In the genomic region with DNA sequence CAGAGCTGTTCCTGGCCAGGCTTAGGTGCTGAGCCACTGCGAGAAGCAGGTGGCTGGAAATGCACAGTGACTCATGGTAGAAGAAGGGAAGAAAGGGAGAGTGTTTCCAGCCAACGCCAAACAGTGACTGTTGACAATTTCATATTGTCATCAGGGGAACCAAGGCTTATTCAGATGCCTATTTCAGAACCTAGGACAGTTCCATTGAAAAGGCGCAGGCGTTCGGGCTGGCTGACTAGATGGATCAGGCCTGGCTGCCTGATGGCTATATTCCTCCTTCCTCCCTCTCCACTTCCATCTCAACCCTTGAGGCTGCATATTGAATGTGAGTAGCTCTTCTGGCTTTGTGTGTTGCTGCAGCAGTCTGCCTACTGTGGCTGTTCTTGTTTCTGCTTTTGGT, we compare ENCODE assay signal across 12 cellular contexts.
DNase-seq lines count a peak whose midpoint lies in the region; ATAC-seq lines count a peak whose summit lies in the region.
"Had no signal": no experiment of that assay in that cellular context is flagged by ENCODE, and none has a peak within 500 bp of the region (broad histone marks: within the 10 kb centered on the region; RNA-seq: fewer than 3 reads in every experiment).

No MANE protein-coding gene starts in this region.

- H3K27me3 Mint-ChIP-seq in activated CD8-positive, alpha-beta memory T cell treated with anti-CD3 and anti-CD28 coated beads, Interleukin-2, amount 10 ng/mL, durations not matched to agents 7 days and 5 days, result no peaks in the 10 kb centered on the region
- H3K27me3 Mint-ChIP-seq: T-helper 17 cell had no signal

- H3K9ac ChIP-seq in adipocyte (ENCODE audit: low read length), result no peak overlapping the region

- no peaks in the 10 kb centered on the region for H3K4me1 Mint-ChIP-seq in activated CD8-positive, alpha-beta memory T cell treated with anti-CD3 and anti-CD28 coated beads, Interleukin-2, amount 10 ng/mL, durations not matched to agents 7 days and 5 days
- H3K4me1 Mint-ChIP-seq: T-helper 17 cell had no signal

- H3K4me3 Mint-ChIP-seq in activated CD8-positive, alpha-beta memory T cell treated with anti-CD3 and anti-CD28 coated beads, Interleukin-2, amount 10 ng/mL, durations not matched to agents 7 days and 5 days, result no peak overlapping the region
- H3K4me3 Mint-ChIP-seq: T-helper 17 cell had no signal

- H3K27me3 ChIP-seq in adipocyte (replicated peaks; ENCODE audit: control insufficient read depth, insufficient read depth, low read length), result no peaks in the 10 kb centered on the region

- no peaks in the 10 kb centered on the region for H3K9me3 ChIP-seq in adipocyte (ENCODE audit: control insufficient read depth, low read length)

- H3K9me3 Mint-ChIP-seq in activated CD8-positive, alpha-beta memory T cell treated with anti-CD3 and anti-CD28 coated beads, Interleukin-2, amount 10 ng/mL, durations not matched to agents 7 days and 5 days (ENCODE audit: low read depth), result no peaks in the 10 kb centered on the region

- CTCF ChIA-PET in activated CD8-positive, alpha-beta memory T cell treated with anti-CD3 and anti-CD28 coated beads, Interleukin-2, amount 10 ng/mL, durations not matched to agents 7 days and 5 days (lab: Charles Lee), result no interaction called here

- H3K36me3 Mint-ChIP-seq in activated CD8-positive, alpha-beta memory T cell treated with anti-CD3 and anti-CD28 coated beads, Interleukin-2, amount 10 ng/mL, durations not matched to agents 7 days and 5 days, result no peaks in the 10 kb centered on the region

- H3K4me1 ChIP-seq in adipocyte (ENCODE audit: control insufficient read depth, insufficient read depth, low read length), result no peaks in the 10 kb centered on the region

- H3K4me3 ChIP-seq in adipocyte (ENCODE audit: low read length), result no peak overlapping the region
- H3K4me3 ChIP-seq: coronary artery had no signal

- ATAC-seq in activated CD8-positive, alpha-beta memory T cell treated with anti-CD3 and anti-CD28 coated beads, Interleukin-2, amount 10 ng/mL, durations not matched to agents 7 days and 5 days, result no peak
- ATAC-seq: T-helper 17 cell had no signal

- H3K36me3 ChIP-seq in adipocyte (ENCODE audit: control insufficient read depth, insufficient read depth, low read length, severe bottlenecking), result no peaks in the 10 kb centered on the region

- no peak overlapping the region for H3K27ac Mint-ChIP-seq in activated CD8-positive, alpha-beta memory T cell treated with anti-CD3 and anti-CD28 coated beads, Interleukin-2, amount 10 ng/mL, durations not matched to agents 7 days and 5 days
- H3K27ac Mint-ChIP-seq: T-helper 17 cell had no signal

- DNase-seq in AG08396 (ENCODE audit: low spot score) (peak; percentile 14), HK-2 (ENCODE audit: unreplicated experiment) (peak; percentile 6), adipocyte (ENCODE audit: low read depth) (peak; percentile 24), iPS-NIHi11 (ENCODE audit: low spot score) (peak; percentile 33), globus pallidus (ENCODE audit: low spot score) (no peak), NCI-H2171 treated with DMSO at 0.1 percent for 48 hours (lab: John Stamatoyannopoulos, UW) (no peak)
- no peak for DNase-seq in effector CD8-positive, alpha-beta T cell (lab: John Stamatoyannopoulos, UW)
- no peak for DNase-seq in activated CD8-positive, alpha-beta memory T cell treated with anti-CD3 and anti-CD28 coated beads, Interleukin-2, amount 10 ng/mL, durations not matched to agents 7 days and 5 days
- DNase-seq: activated T-cell treated with anti-CD3 and anti-CD28 coated beads for 4 hours, C1 segment of cervical spinal cord, T-helper 17 cell had no signal

Comparison
In these comparisons a context has a peak if more than half of its experiments do, and no peak if none do; other contexts are left out.
1. DNase-seq: peak in AG08396 (single experiment), HK-2 (single experiment), adipocyte (single experiment) and iPS-NIHi11 (single experiment); none in effector CD8-positive, alpha-beta T cell (single experiment), globus pallidus (single experiment), activated CD8-positive, alpha-beta memory T cell treated with anti-CD3 and anti-CD28 coated beads, Interleukin-2, amount 10 ng/mL, durations not matched to agents 7 days and 5 days (single experiment) and NCI-H2171 treated with DMSO at 0.1 percent for 48 hours (single experiment).